ENCODE assay signal across 22 cellular contexts in genomic region chr3:177098551-177098950, GRCh38.
"Had no signal": no experiment of that assay in that cellular context is flagged by ENCODE, and none has a peak within 500 bp of the region (broad histone marks: within the 10 kb centered on the region; RNA-seq: fewer than 3 reads in every experiment).

No MANE protein-coding gene starts in this region.

- H3K4me3 Mint-ChIP-seq: memory B cell; nephron; stimulated activated memory B cell treated with anti-CD40 and anti-IgM and Interleukin-4, amounts not matched to agents 10 μg/mL and 1 μg/mL and 100 μg/mL, for 72 hours; stimulated activated naive CD8-positive, alpha-beta T cell treated with anti-CD3 and anti-CD28 coated beads, Interleukin-15, Interleukin-2, amounts not matched to agents 100 ng/mL and 50 ng/mL, for 24 hours had no signal

- H3K27ac ChIP-seq: lower lobe of right lung, parathyroid adenoma, prostate gland, right lobe of liver, tibial artery, upper lobe of left lung, uterus had no signal

- H3K36me3 ChIP-seq: lower lobe of right lung, prostate gland, right lobe of liver, tibial artery, upper lobe of left lung, uterus had no signal

- H3K9me3 ChIP-seq: lower lobe of right lung, prostate gland, right lobe of liver, upper lobe of left lung, uterus had no signal

- H3K4me1 ChIP-seq: parathyroid adenoma, prostate gland, right lobe of liver had no signal

- H3K9me3 Mint-ChIP-seq: memory B cell had no signal

- H3K27ac Mint-ChIP-seq: memory B cell; nephron; stimulated activated memory B cell treated with anti-CD40 and anti-IgM and Interleukin-4, amounts not matched to agents 10 μg/mL and 1 μg/mL and 100 μg/mL, for 72 hours; stimulated activated naive CD8-positive, alpha-beta T cell treated with anti-CD3 and anti-CD28 coated beads, Interleukin-15, Interleukin-2, amounts not matched to agents 100 ng/mL and 50 ng/mL, for 24 hours had no signal

- H3K9ac ChIP-seq: parathyroid adenoma had no signal

- H3K27me3 ChIP-seq: dorsolateral prefrontal cortex, right lobe of liver, tibial artery, upper lobe of left lung, uterus had no signal

- H2AFZ ChIP-seq: parathyroid adenoma had no signal

- H3K4me3 ChIP-seq: dorsolateral prefrontal cortex, lower lobe of right lung, prostate gland, right lobe of liver, tibial artery, upper lobe of left lung, uterus had no signal

- H3K27me3 Mint-ChIP-seq: memory B cell; stimulated activated memory B cell treated with anti-CD40 and anti-IgM and Interleukin-4, amounts not matched to agents 10 μg/mL and 1 μg/mL and 100 μg/mL, for 72 hours; stimulated activated naive CD8-positive, alpha-beta T cell treated with anti-CD3 and anti-CD28 coated beads, Interleukin-15, Interleukin-2, amounts not matched to agents 100 ng/mL and 50 ng/mL, for 24 hours had no signal

- DNase-seq: cortex of kidney; dorsolateral prefrontal cortex; effector CD8-positive, alpha-beta T cell; islet precursor cell; lower lobe of right lung; midbrain; occipital lobe; right lobe of liver; stimulated activated CD4-positive, alpha-beta T cell treated with anti-CD3 and anti-CD28 coated beads, Interleukin-15, amount 100 ng/mL, for 24 hours; stimulated activated CD4-positive, alpha-beta T cell treated with anti-CD3 and anti-CD28 coated beads, Interleukin-1b, Interleukin-23, amount 100 ng/mL, for 48 hours; stimulated activated CD4-positive, alpha-beta T cell treated with anti-CD3 and anti-CD28 coated beads, Interleukin-4, amount 100 ng/mL, for 24 hours; tibial artery; upper lobe of left lung; uterus had no signal

- ATAC-seq: esophagus mucosa; left lobe of liver; lower lobe of right lung; right lobe of liver; stimulated activated memory B cell treated with anti-CD40 and anti-IgM and Interleukin-4, amounts not matched to agents 10 μg/mL and 1 μg/mL and 100 μg/mL, for 72 hours had no signal
